In genomic region chr14:95323361-95323760, GRCh38 we compare ENCODE assay signal across 24 cellular contexts. TPM values are rescaled to one million over a fixed set of nuclear protein-coding genes. Genes with fewer than 3 reads are reported as not detected.
DNase-seq lines count a peak whose midpoint lies in the region; ATAC-seq, FAIRE-seq and TF ChIP-seq lines count a peak whose summit lies in the region.
"Had no signal": no experiment of that assay in that cellular context is flagged by ENCODE, and none has a peak within 500 bp of the region (broad histone marks: within the 10 kb centered on the region; RNA-seq: fewer than 3 reads in every experiment).

No MANE protein-coding gene starts in this region.

- intact Hi-C loops in dendritic cell treated with granulocyte-macrophage colony-stimulating factor and Interleukin-4, amounts not matched to agents 40 ng/mL and 50 ng/mL, for 4 days (cut with micrococcal nuclease): no loop called here

- POLR2A ChIA-PET in RWPE1 (lab: Yijun Ruan, JAX; ENCODE audit: low non-redundant PET): no interaction called here

- peaks cover 7% of the 10 kb centered on the region for H3K27me3 Mint-ChIP-seq in dendritic cell treated with granulocyte-macrophage colony-stimulating factor and Interleukin-4, amounts not matched to agents 40 ng/mL and 50 ng/mL, for 4 days
- H3K27me3 Mint-ChIP-seq: IgD-negative memory B cell had no signal

- ATAC-seq in GM18867 (IDR thresholded peaks at IDR 0.05; ENCODE audit: unreplicated experiment) (no peak), GM21619 (IDR thresholded peaks at IDR 0.05; ENCODE audit: unreplicated experiment) (no peak)
- ATAC-seq: Panc1 had no signal

- H3K36me3 Mint-ChIP-seq in dendritic cell treated with granulocyte-macrophage colony-stimulating factor and Interleukin-4, amounts not matched to agents 40 ng/mL and 50 ng/mL, for 4 days (ENCODE audit: low read depth): peaks cover 6% of the 10 kb centered on the region
- H3K36me3 Mint-ChIP-seq: IgD-negative memory B cell had no signal

- H3K27ac ChIP-seq in RWPE1 (peak overlapping the region; percentile 88), keratinocyte (ENCODE audit: control insufficient read depth, insufficient read depth, low read length) (peak overlapping the region; percentile 77)
- H3K27ac ChIP-seq: HL-60, KMS-11 had no signal

- no peaks in the 10 kb centered on the region for H3K9me3 ChIP-seq in keratinocyte (ENCODE audit: control insufficient read depth, low read depth, low read length)
- H3K9me3 ChIP-seq: BE2C, SK-N-SH had no signal

- H3K27ac Mint-ChIP-seq in dendritic cell treated with granulocyte-macrophage colony-stimulating factor and Interleukin-4, amounts not matched to agents 40 ng/mL and 50 ng/mL, for 4 days: peak overlapping the region; percentile 79

- H3K4me1 ChIP-seq in keratinocyte (ENCODE audit: control insufficient read depth, extremely low read depth, insufficient read depth, low read length): peaks cover 35% of the 10 kb centered on the region
- H3K4me1 ChIP-seq: BE2C had no signal

- peak overlapping the region; percentile 33 for H3K9ac ChIP-seq in keratinocyte (ENCODE audit: control insufficient read depth, extremely low read depth, insufficient read depth, low read length)
- H3K9ac ChIP-seq: KMS-11, SK-N-SH had no signal

- H3K4me2 ChIP-seq in keratinocyte (ENCODE audit: control insufficient read depth, extremely low read depth, insufficient read depth, low read depth, low read length): peak overlapping the region; percentile 59
- H3K4me2 ChIP-seq: KMS-11, SK-N-SH had no signal

- H3K4me1 Mint-ChIP-seq in dendritic cell treated with granulocyte-macrophage colony-stimulating factor and Interleukin-4, amounts not matched to agents 40 ng/mL and 50 ng/mL, for 4 days (ENCODE audit: low read depth): peaks cover 79% of the 10 kb centered on the region

- TF ChIP-seq CTCF in RWPE1 (conservative IDR thresholded peaks at IDR 0.05; ENCODE audit: low read depth): no peak
- TF ChIP-seq CTCF in keratinocyte (optimal IDR thresholded peaks at IDR 0.05 in 1 of 3, IDR thresholded peaks at IDR 0.05 in 1 of 3, conservative IDR thresholded peaks at IDR 0.05 in 1 of 3; ENCODE audit: extremely low read depth in 1 of 3, insufficient read depth in 2 of 3, low read length in 3 of 3): no peak

- no peaks in the 10 kb centered on the region for H3K27me3 ChIP-seq in keratinocyte (ENCODE audit: control insufficient read depth, extremely low read depth, insufficient read depth, low read length)
- H3K27me3 ChIP-seq: BE2C had no signal

- H3K79me2 ChIP-seq in keratinocyte (ENCODE audit: control insufficient read depth, insufficient read depth, low read length): no peaks in the 10 kb centered on the region

- no peak overlapping the region for H3K4me3 ChIP-seq in keratinocyte (ENCODE audit: control insufficient read depth in 2 of 3, extremely low read depth in 1 of 3, insufficient read depth in 2 of 3, low read depth in 1 of 3, low read length in 3 of 3)

- DNase-seq in RWPE1 (ENCODE audit: low spot score) (no peak), keratinocyte (ENCODE audit: low read depth, low spot score) (no peak), frontal cortex (ENCODE audit: low spot score in 2 of 2) (no peak), HK-2 (ENCODE audit: unreplicated experiment) (no peak)
- DNase-seq: BE2C, DMS153, DND-41, NCI-H1092 treated with DMSO at 0.1 percent for 48 hours, NCI-H1436, NCI-H187, NCI-H2081 treated with DMSO at 0.1 percent for 48 hours, NCI-H2171, NCI-H510A, NCI-H69, SK-N-SH had no signal

- no peak overlapping the region for H3K4me3 Mint-ChIP-seq in dendritic cell treated with granulocyte-macrophage colony-stimulating factor and Interleukin-4, amounts not matched to agents 40 ng/mL and 50 ng/mL, for 4 days
- H3K4me3 Mint-ChIP-seq: IgD-negative memory B cell had no signal

- no peak overlapping the region for H2AFZ ChIP-seq in keratinocyte (ENCODE audit: control insufficient read depth, low read length)

- dilution Hi-C loops in keratinocyte (cut with MboI; ENCODE audit: extremely low pct_ligation_motif_present, low sequenced_read_pairs): no loop called here

- no peaks in the 10 kb centered on the region for H4K20me1 ChIP-seq in keratinocyte (ENCODE audit: control insufficient read depth, extremely low read depth, insufficient read depth, low read length)

- H3K9me1 ChIP-seq in keratinocyte (ENCODE audit: control insufficient read depth, extremely low read depth, insufficient read depth, low read length): no peaks in the 10 kb centered on the region

- H3K9me3 Mint-ChIP-seq in dendritic cell treated with granulocyte-macrophage colony-stimulating factor and Interleukin-4, amounts not matched to agents 40 ng/mL and 50 ng/mL, for 4 days: no peaks in the 10 kb centered on the region
- H3K9me3 Mint-ChIP-seq: IgD-negative memory B cell had no signal

- CTCF ChIA-PET in RWPE1 (lab: Yijun Ruan, JAX): no interaction called here

- no peaks in the 10 kb centered on the region for H3K36me3 ChIP-seq in keratinocyte (ENCODE audit: control insufficient read depth in 2 of 2, extremely low read depth in 1 of 2, insufficient read depth in 2 of 2, low read length in 2 of 2)
- H3K36me3 ChIP-seq: BE2C had no signal

- FAIRE-seq in keratinocyte (lab: Jason Lieb, UNC): no peak
- FAIRE-seq in frontal cortex (lab: Jason Lieb, UNC): no peak
- FAIRE-seq: GM12892, H54 had no signal

RNA-seq across cellular contexts. Expression of gene CLMN, which starts 3.7 kb away (rescaled TPM):
- 2.9 to 7.0 TPM (median 6.1 TPM) in 3 replicates for polyA plus RNA-seq in keratinocyte
- polyA plus RNA-seq in keratinocyte (2011; ENCODE audit: low read depth): 13.8 TPM
- polyA plus RNA-seq in keratinocyte (2011; cell fraction: cytosol; rRNA removed): 6.1 and 9.6 TPM in 2 replicates
- polyA plus RNA-seq in keratinocyte (2011; cell fraction: nucleus; rRNA removed): 8.1 and 9.1 TPM in 2 replicates
- polyA plus RNA-seq in keratinocyte (2012; ENCODE audit: low replicate concordance): 4.1 and 8.5 TPM in 2 replicates
- polyA minus RNA-seq in keratinocyte: 3.2 to 16.5 TPM (median 5.1 TPM) in 3 replicates
- 5.6 TPM for polyA minus RNA-seq in keratinocyte (2011; cell fraction: cytosol; rRNA and poly(A)+ RNA removed)
- 5.5 and 13.3 TPM in 2 replicates for polyA minus RNA-seq in keratinocyte (2011; cell fraction: nucleus; rRNA and poly(A)+ RNA removed)
- 0.82 TPM for total RNA-seq in frontal cortex
